Comparison of ENCODE assay signal across 20 cellular contexts in genomic region chr5:159788835-159789331, GRCh38.
A peak's percentile ranks its signal among the peaks of the same experiment; 100 is the strongest.
DNase-seq lines count a peak whose midpoint lies in the region; ATAC-seq and TF ChIP-seq lines count a peak whose summit lies in the region.
"Had no signal": no experiment of that assay in that cellular context is flagged by ENCODE, and none has a peak within 500 bp of the region (broad histone marks: within the 10 kb centered on the region; RNA-seq: fewer than 3 reads in every experiment).

No MANE protein-coding gene starts in this region.

- no peaks in the 10 kb centered on the region for H3K36me3 Mint-ChIP-seq in activated CD4-positive, alpha-beta memory T cell treated with anti-CD3 and anti-CD28 coated beads for 36 hours

- 23 to 47% (median 34%) methylated on average over 5 of the region's 5 CpGs for WGBS in ovary, 3 donors

- no peaks in the 10 kb centered on the region for H3K27me3 ChIP-seq in ascending aorta
- no peaks in the 10 kb centered on the region for H3K27me3 ChIP-seq in right atrium auricular region
- no peaks in the 10 kb centered on the region for H3K27me3 ChIP-seq in ovary
- H3K27me3 ChIP-seq in upper lobe of right lung = no peaks in the 10 kb centered on the region

- CTCF ChIA-PET in activated CD4-positive, alpha-beta memory T cell treated with anti-CD3 and anti-CD28 coated beads for 36 hours (lab: Charles Lee) = interaction anchor here (0.7 kb wide), 1 partner anchor 133 kb away, joined by 4 read pairs; no protein-coding TSS in a partner anchor

- POLR2A ChIA-PET in activated CD4-positive, alpha-beta memory T cell treated with anti-CD3 and anti-CD28 coated beads for 36 hours (lab: Charles Lee) = no interaction called here

- intact Hi-C loops in ascending aorta (cut with DNase I) = loop anchor here (10.0 kb wide), 1 partner anchor 186 kb away; no protein-coding TSS in a partner anchor
- intact Hi-C loops in ovary (cut with DNase I) = no loop called here
- intact Hi-C loops in upper lobe of right lung (cut with DNase I) = no loop called here
- intact Hi-C loops in activated CD4-positive, alpha-beta memory T cell treated with anti-CD3 and anti-CD28 coated beads for 36 hours (cut with micrococcal nuclease) = no loop called here

- H3K9me3 ChIP-seq in ascending aorta (no peaks in the 10 kb centered on the region), right atrium auricular region (no peaks in the 10 kb centered on the region), ovary (no peaks in the 10 kb centered on the region), upper lobe of right lung (no peaks in the 10 kb centered on the region)
- H3K9me3 ChIP-seq: BE2C, MG63 had no signal

- no peak for TF ChIP-seq POLR2A in ovary (IDR thresholded peaks at IDR 0.05)

- peaks cover 2% of the 10 kb centered on the region for H3K4me1 Mint-ChIP-seq in activated CD4-positive, alpha-beta memory T cell treated with anti-CD3 and anti-CD28 coated beads for 36 hours (ENCODE audit: low read depth)

- H3K27me3 Mint-ChIP-seq in activated CD4-positive, alpha-beta memory T cell treated with anti-CD3 and anti-CD28 coated beads for 36 hours = peaks cover 31% of the 10 kb centered on the region

- ATAC-seq in upper lobe of right lung = no peak
- ATAC-seq in HG02938 (IDR thresholded peaks at IDR 0.05; ENCODE audit: unreplicated experiment) = no peak
- ATAC-seq: GM12878, K562, SK-N-SH treated with all-trans-retinoic acid at 6 μM for 48 hours had no signal

- TF ChIP-seq CTCF in ascending aorta (IDR thresholded peaks at IDR 0.05) (no peak), right atrium auricular region (IDR thresholded peaks at IDR 0.05) (no peak), ovary (IDR thresholded peaks at IDR 0.05) (no peak), upper lobe of right lung (IDR thresholded peaks at IDR 0.05) (no peak)

- no peaks in the 10 kb centered on the region for H3K9me3 Mint-ChIP-seq in activated CD4-positive, alpha-beta memory T cell treated with anti-CD3 and anti-CD28 coated beads for 36 hours

- peaks cover 3 to 47% of the 10 kb centered on the region in 2 donors for H3K4me1 ChIP-seq in ascending aorta
- peaks cover 0 to 22% of the 10 kb centered on the region in 2 donors for H3K4me1 ChIP-seq in right atrium auricular region
- H3K4me1 ChIP-seq in ovary (ENCODE audit: insufficient read depth) = peaks cover 6% of the 10 kb centered on the region
- H3K4me1 ChIP-seq in upper lobe of right lung = peaks cover 12% of the 10 kb centered on the region
- H3K4me1 ChIP-seq: BE2C had no signal

- no peaks in the 10 kb centered on the region for H3K36me3 ChIP-seq in ascending aorta
- no peaks in the 10 kb centered on the region for H3K36me3 ChIP-seq in right atrium auricular region
- H3K36me3 ChIP-seq in ovary = no peaks in the 10 kb centered on the region
- H3K36me3 ChIP-seq in upper lobe of right lung = no peaks in the 10 kb centered on the region
- H3K36me3 ChIP-seq: BE2C, MG63 had no signal

- peak overlapping the region; percentile 94 to 95 for H3K27ac ChIP-seq in ascending aorta
- no peak overlapping the region for H3K27ac ChIP-seq in right atrium auricular region
- H3K27ac ChIP-seq in ovary = no peak overlapping the region
- peak overlapping the region; percentile 75 for H3K27ac ChIP-seq in upper lobe of right lung
- H3K27ac ChIP-seq: PC-9 had no signal

- no peak overlapping the region for H3K27ac Mint-ChIP-seq in activated CD4-positive, alpha-beta memory T cell treated with anti-CD3 and anti-CD28 coated beads for 36 hours

- no peak for DNase-seq in ascending aorta (ENCODE audit: low spot score in 2 of 2)
- peak; percentile 46 for DNase-seq in right atrium auricular region (ENCODE audit: low spot score)
- peak in 4 of 5 donors; percentile 28 to 74 (median 46) for DNase-seq in ovary
- no peak for DNase-seq in upper lobe of right lung
- no peak for DNase-seq in activated CD4-positive, alpha-beta memory T cell treated with anti-CD3 and anti-CD28 coated beads for 36 hours
- no peak for DNase-seq in mucosa of gallbladder (ENCODE audit: low spot score)
- DNase-seq: BE2C, COR-L47, DMS79 treated with DMSO at 0.1 percent for 48 hours, MG63, NCI-H1048, NCI-H1436, NCI-H187 treated with DMSO at 0.1 percent for 48 hours, NCI-H2107, PC-9, RPMI8226 had no signal

- no peak overlapping the region for H3K4me3 Mint-ChIP-seq in activated CD4-positive, alpha-beta memory T cell treated with anti-CD3 and anti-CD28 coated beads for 36 hours

- TF ChIP-seq EP300 in ovary (IDR thresholded peaks at IDR 0.05) = no peak

- no peak overlapping the region for H3K4me3 ChIP-seq in ascending aorta
- H3K4me3 ChIP-seq in right atrium auricular region = no peak overlapping the region
- no peak overlapping the region for H3K4me3 ChIP-seq in ovary
- H3K4me3 ChIP-seq in upper lobe of right lung = no peak overlapping the region
- H3K4me3 ChIP-seq: GM12878, K562, MG63, PC-9 had no signal

Comparison
In these comparisons a context has a peak if more than half of its experiments do, and no peak if none do; other contexts are left out.
1. DNase-seq: peak in right atrium auricular region (single experiment) and ovary (4 of 5); none in ascending aorta (0 of 2), upper lobe of right lung (single experiment), activated CD4-positive, alpha-beta memory T cell treated with anti-CD3 and anti-CD28 coated beads for 36 hours (single experiment) and mucosa of gallbladder (single experiment).
2. H3K27ac ChIP-seq: peak in ascending aorta (2 of 2) and upper lobe of right lung (single experiment); none in right atrium auricular region (0 of 2) and ovary (0 of 2).